Comparison of ENCODE assay signal across 9 cellular contexts in genomic region chr17:41865596-41865893, GRCh38. TPM values are rescaled to one million over a fixed set of nuclear protein-coding genes. Genes with fewer than 3 reads are reported as not detected.
DNase-seq lines count a peak whose midpoint lies in the region; ATAC-seq, FAIRE-seq and TF ChIP-seq lines count a peak whose summit lies in the region.
"Had no signal": no experiment of that assay in that cellular context is flagged by ENCODE, and none has a peak within 500 bp of the region (broad histone marks: within the 10 kb centered on the region; RNA-seq: fewer than 3 reads in every experiment).

No MANE protein-coding gene starts in this region.

- DNase-seq in stimulated activated naive CD8-positive, alpha-beta T cell treated with anti-CD3 and anti-CD28 coated beads, Interleukin-15, Interleukin-2, amounts not matched to agents 100 U/mL and 50 U/mL, for 24 hours, result no peak
- DNase-seq in body of pancreas (no peak), lung (ENCODE audit: low spot score) (no peak), posterior vena cava (ENCODE audit: low spot score) (no peak), GM10266 (ENCODE audit: extremely low spot score) (no peak), urothelium cell line (ENCODE audit: low spot score) (no peak)

- H3K27me3 Mint-ChIP-seq in stimulated activated naive CD8-positive, alpha-beta T cell treated with anti-CD3 and anti-CD28 coated beads, Interleukin-15, Interleukin-2, amounts not matched to agents 100 ng/mL and 50 ng/mL, for 24 hours, result no peaks in the 10 kb centered on the region
- H3K27me3 Mint-ChIP-seq: activated CD4-positive, alpha-beta T cell treated with anti-CD3 and anti-CD28 coated beads, Interleukin-2, amount 10 ng/mL, durations not matched to agents 7 days and 5 days had no signal

- H3K4me3 Mint-ChIP-seq in stimulated activated naive CD8-positive, alpha-beta T cell treated with anti-CD3 and anti-CD28 coated beads, Interleukin-15, Interleukin-2, amounts not matched to agents 100 ng/mL and 50 ng/mL, for 24 hours, result no peak overlapping the region
- H3K4me3 Mint-ChIP-seq: activated CD4-positive, alpha-beta T cell treated with anti-CD3 and anti-CD28 coated beads, Interleukin-2, amount 10 ng/mL, durations not matched to agents 7 days and 5 days had no signal

- FAIRE-seq in urothelium cell line (lab: Jason Lieb, UNC), result no peak

- no peak for ATAC-seq in stimulated activated naive CD8-positive, alpha-beta T cell treated with anti-CD3 and anti-CD28 coated beads, Interleukin-15, Interleukin-2, amounts not matched to agents 100 U/mL and 50 U/mL, for 24 hours
- ATAC-seq in body of pancreas, result no peak
- no peak for ATAC-seq in lung (ENCODE audit: insufficient read depth, low FRiP score)
- no peak for ATAC-seq in GM21515 (IDR thresholded peaks at IDR 0.05; ENCODE audit: unreplicated experiment)

- peak overlapping the region; percentile 76 for H3K27ac Mint-ChIP-seq in stimulated activated naive CD8-positive, alpha-beta T cell treated with anti-CD3 and anti-CD28 coated beads, Interleukin-15, Interleukin-2, amounts not matched to agents 100 ng/mL and 50 ng/mL, for 24 hours
- H3K27ac Mint-ChIP-seq: activated CD4-positive, alpha-beta T cell treated with anti-CD3 and anti-CD28 coated beads, Interleukin-2, amount 10 ng/mL, durations not matched to agents 7 days and 5 days had no signal

- H3K9me3 ChIP-seq in body of pancreas, result no peaks in the 10 kb centered on the region
- H3K9me3 ChIP-seq in lung (ENCODE audit: control insufficient read depth in 2 of 2, insufficient read depth in 1 of 2, low read length in 1 of 2), result no peaks in the 10 kb centered on the region

- no peaks in the 10 kb centered on the region for H3K9me3 Mint-ChIP-seq in stimulated activated naive CD8-positive, alpha-beta T cell treated with anti-CD3 and anti-CD28 coated beads, Interleukin-15, Interleukin-2, amounts not matched to agents 100 ng/mL and 50 ng/mL, for 24 hours
- H3K9me3 Mint-ChIP-seq: activated CD4-positive, alpha-beta T cell treated with anti-CD3 and anti-CD28 coated beads, Interleukin-2, amount 10 ng/mL, durations not matched to agents 7 days and 5 days had no signal

- H3K27ac ChIP-seq in body of pancreas, result peak overlapping the region in 3 of 4 donors; percentile 85 to 92 (median 91)
- H3K27ac ChIP-seq in lung (ENCODE audit: low read depth in 1 of 2, low read length in 1 of 2), result peak overlapping the region in 1 of 2 donors; percentile 76

- 0 to 2% methylated on average over 3 to 10 of the region's 10 CpGs for WGBS in body of pancreas, 2 donors
- WGBS in lung, 2 donors, result 1 to 2% methylated on average over 10 of the region's 10 CpGs

- H3K4me1 Mint-ChIP-seq in stimulated activated naive CD8-positive, alpha-beta T cell treated with anti-CD3 and anti-CD28 coated beads, Interleukin-15, Interleukin-2, amounts not matched to agents 100 ng/mL and 50 ng/mL, for 24 hours (ENCODE audit: low read depth), result peaks cover 48% of the 10 kb centered on the region

- TF ChIP-seq CTCF in body of pancreas (IDR thresholded peaks at IDR 0.05) (peak in 1 of 7 experiments; percentile 1), lung (IDR thresholded peaks at IDR 0.05; ENCODE audit: control extremely low read depth, extremely low read depth) (no peak), GM10266 (IDR thresholded peaks at IDR 0.05; ENCODE audit: control insufficient read depth, insufficient read depth, low read depth, missing control alignments) (no peak)

- H3K36me3 ChIP-seq in body of pancreas (replicated peaks in 1 of 2; ENCODE audit: insufficient read depth in 1 of 2, low read depth in 2 of 2) (peaks cover 4 to 11% of the 10 kb centered on the region in 2 donors), lung (ENCODE audit: control insufficient read depth in 2 of 2, insufficient read depth in 2 of 2, low read length in 2 of 2) (peaks cover 9 to 11% of the 10 kb centered on the region in 2 donors)

- intact Hi-C loops in body of pancreas (cut with DNase I), result no loop called here
- intact Hi-C loops in posterior vena cava (cut with DNase I), result no loop called here

- peaks cover 29% of the 10 kb centered on the region for H3K4me1 ChIP-seq in body of pancreas
- peaks cover 10 to 12% of the 10 kb centered on the region in 2 donors for H3K4me1 ChIP-seq in lung (ENCODE audit: control insufficient read depth in 2 of 2, insufficient read depth in 2 of 2, low read length in 2 of 2)

- H3K4me3 ChIP-seq in body of pancreas (no peak overlapping the region), lung (peak overlapping the region; percentile 32)

- H3K27me3 ChIP-seq in body of pancreas, result no peaks in the 10 kb centered on the region
- H3K27me3 ChIP-seq in lung (ENCODE audit: control insufficient read depth, insufficient read depth), result no peaks in the 10 kb centered on the region

- no peak for TF ChIP-seq POLR2A in body of pancreas (IDR thresholded peaks at IDR 0.05)

- H3K36me3 Mint-ChIP-seq in stimulated activated naive CD8-positive, alpha-beta T cell treated with anti-CD3 and anti-CD28 coated beads, Interleukin-15, Interleukin-2, amounts not matched to agents 100 ng/mL and 50 ng/mL, for 24 hours (ENCODE audit: low read depth), result peaks cover 38% of the 10 kb centered on the region

RNA-seq across cellular contexts. Expression of gene KLHL11, which starts 0.3 kb away (rescaled TPM):
- total RNA-seq in body of pancreas (10 to 100 TPM; 15.2 to 16.3 TPM), lung (10 to 100 TPM; 12.2 to 27.7 TPM), posterior vena cava (10 to 100 TPM; 10.9 to 12.1 TPM)
- 1 to 10 TPM in 1 of 2 donors, under 1 TPM in 1; 0.63 to 1.4 TPM for polyA plus RNA-seq in lung

RNA-seq across cellular contexts. Expression of gene KLHL10, which starts 27.9 kb away (rescaled TPM):
- total RNA-seq in body of pancreas (not detected), lung (under 1 TPM in 1 of 2 donors, not detected in 1; 0.09 TPM), posterior vena cava (under 1 TPM; 0.32 to 0.43 TPM)
- polyA plus RNA-seq in lung, result under 1 TPM; 0.08 to 0.12 TPM
- total RNA-seq: activated CD4-positive, alpha-beta T cell treated with anti-CD3 and anti-CD28 coated beads, Interleukin-2, amount 10 ng/mL, durations not matched to agents 7 days and 5 days had no signal

RNA-seq across cellular contexts. Expression of gene NT5C3B, which starts 29.5 kb away (rescaled TPM):
- 10 to 100 TPM; 43.1 to 46.5 TPM for total RNA-seq in body of pancreas
- 10 to 100 TPM; 36.5 to 39.4 TPM for total RNA-seq in lung
- 10 to 100 TPM; 34.9 to 68.5 TPM for polyA plus RNA-seq in lung
- total RNA-seq in posterior vena cava, result 10 to 100 TPM; 49.1 to 61.8 TPM

RNA-seq across cellular contexts. Expression of gene FKBP10, which starts 52.7 kb away (rescaled TPM):
- total RNA-seq in body of pancreas (10 to 100 TPM; 22.3 to 33.6 TPM), lung (10 to 100 TPM; 53.2 to 64.4 TPM), posterior vena cava (100 to 1,000 TPM in 1 of 2 donors, 10 to 100 TPM in 1; 91.3 to 134 TPM)
- 10 to 100 TPM; 32.6 to 43.3 TPM for polyA plus RNA-seq in lung

RNA-seq across cellular contexts. Expression of gene ACLY, which starts 53.2 kb away (rescaled TPM):
- total RNA-seq in body of pancreas (10 to 100 TPM; 39.2 to 59.0 TPM), lung (100 to 1,000 TPM in 1 of 2 donors, 10 to 100 TPM in 1; 75.5 to 158 TPM), posterior vena cava (100 to 1,000 TPM in 1 of 2 donors, 10 to 100 TPM in 1; 97.5 to 101 TPM)
- 10 to 100 TPM; 27.5 to 82.6 TPM for polyA plus RNA-seq in lung
